Comparison of ENCODE assay signal across 19 cellular contexts in the genomic region with DNA sequence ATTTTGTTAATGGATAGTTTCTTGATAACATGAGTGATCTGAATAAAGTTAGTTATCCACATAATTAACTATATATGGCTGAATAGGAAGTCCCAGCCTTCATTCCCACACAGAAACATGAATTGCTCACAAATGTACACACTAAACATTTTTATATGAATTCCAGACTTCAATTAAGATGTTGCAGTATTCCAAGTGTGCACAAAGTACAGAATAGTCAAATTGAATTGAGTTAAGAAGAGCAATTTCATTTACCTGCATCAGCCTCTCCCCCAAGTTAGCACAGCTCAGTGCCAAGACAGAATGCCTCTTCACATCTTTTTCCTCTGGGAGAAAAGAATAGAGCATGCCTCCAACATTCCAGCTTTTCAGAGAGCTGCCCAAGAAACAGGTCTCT.
"Had no signal": no experiment of that assay in that cellular context is flagged by ENCODE, and none has a peak within 500 bp of the region (broad histone marks: within the 10 kb centered on the region; RNA-seq: fewer than 3 reads in every experiment).

No MANE protein-coding gene starts in this region.

- H3K36me3 Mint-ChIP-seq: stimulated activated effector memory CD8-positive, alpha-beta T cell treated with anti-CD3 and anti-CD28 coated beads, Interleukin-12 subunit alpha, Interleukin-12 subunit beta, amount 100 ng/mL, for 72 hours had no signal

- H3K9me3 ChIP-seq: esophagus squamous epithelium, neutrophil, psoas muscle, right lobe of liver, suprapubic skin, thyroid gland, upper lobe of left lung, vagina had no signal

- H3K4me1 ChIP-seq: esophagus squamous epithelium, foreskin keratinocyte, psoas muscle, right lobe of liver, suprapubic skin, thyroid gland, upper lobe of left lung, vagina had no signal

- H3K27me3 ChIP-seq: esophagus squamous epithelium, foreskin keratinocyte, hepatocyte, neutrophil, right lobe of liver, suprapubic skin, thyroid gland, upper lobe of left lung, vagina had no signal

- DNase-seq: dermis blood vessel endothelial cell; esophagus squamous epithelium; foreskin keratinocyte; head of caudate nucleus; mesendoderm; naive thymus-derived CD4-positive, alpha-beta T cell; psoas muscle; retina; right lobe of liver; stimulated activated CD4-positive, alpha-beta T cell treated with anti-CD3 and anti-CD28 coated beads, Interleukin-4, amount 100 ng/mL, for 1 hour; stimulated activated CD8-positive, alpha-beta memory T cell treated with anti-CD3 and anti-CD28 coated beads, Interleukin-4, amount 100 ng/mL, for 48 hours; stimulated activated naive CD8-positive, alpha-beta T cell treated with anti-CD3 and anti-CD28 coated beads, Interleukin-15, Interleukin-2, amounts not matched to agents 100 U/mL and 50 U/mL, for 24 hours; thyroid gland; upper lobe of left lung had no signal

- H3K4me3 Mint-ChIP-seq: naive thymus-derived CD4-positive, alpha-beta T cell; stimulated activated effector memory CD8-positive, alpha-beta T cell treated with anti-CD3 and anti-CD28 coated beads, Interleukin-12 subunit alpha, Interleukin-12 subunit beta, amount 100 ng/mL, for 72 hours had no signal

- H3K4me1 Mint-ChIP-seq: stimulated activated effector memory CD8-positive, alpha-beta T cell treated with anti-CD3 and anti-CD28 coated beads, Interleukin-12 subunit alpha, Interleukin-12 subunit beta, amount 100 ng/mL, for 72 hours had no signal

- H3K4me3 ChIP-seq: esophagus squamous epithelium, hepatocyte, psoas muscle, right lobe of liver, suprapubic skin, thyroid gland, upper lobe of left lung, vagina had no signal

- H3K79me2 ChIP-seq: hepatocyte had no signal

- ATAC-seq: foreskin keratinocyte; naive thymus-derived CD4-positive, alpha-beta T cell; psoas muscle; right lobe of liver; stimulated activated naive CD8-positive, alpha-beta T cell treated with anti-CD3 and anti-CD28 coated beads, Interleukin-15, Interleukin-2, amounts not matched to agents 100 U/mL and 50 U/mL, for 24 hours had no signal

- H3K36me3 ChIP-seq: esophagus squamous epithelium, neutrophil, right lobe of liver, suprapubic skin, thyroid gland, upper lobe of left lung, vagina had no signal

- H3K27ac Mint-ChIP-seq: naive thymus-derived CD4-positive, alpha-beta T cell; stimulated activated effector memory CD8-positive, alpha-beta T cell treated with anti-CD3 and anti-CD28 coated beads, Interleukin-12 subunit alpha, Interleukin-12 subunit beta, amount 100 ng/mL, for 72 hours had no signal

- H3K4me2 ChIP-seq: hepatocyte had no signal

- H3K27ac ChIP-seq: esophagus squamous epithelium, foreskin keratinocyte, hepatocyte, neutrophil, psoas muscle, right lobe of liver, suprapubic skin, thyroid gland, upper lobe of left lung, vagina had no signal

- H2AFZ ChIP-seq: hepatocyte had no signal
